In genomic region chr19:1360818-1361461, GRCh38 we compare ENCODE assay signal across 8 cellular contexts. TPM values are rescaled to one million over a fixed set of nuclear protein-coding genes. Genes with fewer than 3 reads are reported as not detected.
DNase-seq lines count a peak whose midpoint lies in the region; TF ChIP-seq lines count a peak whose summit lies in the region.

No MANE protein-coding gene starts in this region.

- H3K79me2 ChIP-seq in neural cell (replicated peaks; ENCODE audit: insufficient read depth, low read length), result peaks cover 7% of the 10 kb centered on the region

- peak overlapping the region; percentile 67 for H3K4me2 ChIP-seq in neural cell (ENCODE audit: low read length)

- 38% methylated on average over 23 of the region's 31 CpGs for WGBS in esophagus muscularis mucosa

- no peak for TF ChIP-seq RAD21 in neural cell (conservative IDR thresholded peaks at IDR 0.05)

- H3K9ac ChIP-seq in neural cell (ENCODE audit: low read length), result peak overlapping the region; percentile 49

- TF ChIP-seq EP300 in esophagus muscularis mucosa (IDR thresholded peaks at IDR 0.05) (no peak), neural cell (conservative IDR thresholded peaks at IDR 0.05; ENCODE audit: poor library complexity, severe bottlenecking) (no peak)

- peaks cover 9 to 79% (median 73%) of the 10 kb centered on the region in 4 donors for H3K36me3 ChIP-seq in esophagus muscularis mucosa
- no peaks in the 10 kb centered on the region for H3K36me3 ChIP-seq in neural cell (ENCODE audit: insufficient read depth, low read length)

- intact Hi-C loops in esophagus muscularis mucosa (cut with DNase I), result no loop called here

- H2AFZ ChIP-seq in neural cell (ENCODE audit: low read depth, low read length), result no peak overlapping the region

- TF ChIP-seq CTCF in esophagus muscularis mucosa (IDR thresholded peaks at IDR 0.05) (no peak), neural cell (IDR thresholded peaks at IDR 0.05; ENCODE audit: poor library complexity, severe bottlenecking) (no peak)

- no peak for TF ChIP-seq POLR2A in esophagus muscularis mucosa (IDR thresholded peaks at IDR 0.05; ENCODE audit: low read depth)

- H3K4me3 ChIP-seq in esophagus muscularis mucosa (peak overlapping the region; percentile 32 to 46 (median 36)), neural cell (ENCODE audit: low read length) (peak overlapping the region; percentile 62)

- no peaks in the 10 kb centered on the region for H3F3A ChIP-seq in neural cell (ENCODE audit: insufficient read depth, low read length, poor library complexity, severe bottlenecking)

- peak in 12 of 14 donors; percentile 32 to 87 (median 66) for DNase-seq in C1 segment of cervical spinal cord (lab: John Stamatoyannopoulos, UW)
- peak; percentile 27 to 77 for DNase-seq in NOMO-1 (lab: John Stamatoyannopoulos, UW; ENCODE audit: unreplicated experiment in 2 of 2)
- no peak for DNase-seq in esophagus muscularis mucosa (ENCODE audit: extremely low spot score)
- DNase-seq in retina, result no peak
- no peak for DNase-seq in NCI-H446 treated with DMSO at 0.1 percent for 48 hours (lab: John Stamatoyannopoulos, UW)
- DNase-seq in NCI-H2171 (lab: John Stamatoyannopoulos, UW), result no peak
- DNase-seq in ACHN, result no peak

- H3K27me3 ChIP-seq in esophagus muscularis mucosa (no peaks in the 10 kb centered on the region), neural cell (ENCODE audit: insufficient read depth, low read depth, low read length) (no peaks in the 10 kb centered on the region)

- H3K9me3 ChIP-seq in esophagus muscularis mucosa (no peaks in the 10 kb centered on the region), neural cell (ENCODE audit: low read length) (no peaks in the 10 kb centered on the region)

- H3K4me1 ChIP-seq in esophagus muscularis mucosa, result peaks cover 28 to 40% (median 35%) of the 10 kb centered on the region in 4 donors

- peak overlapping the region; percentile 60 to 79 (median 73) for H3K27ac ChIP-seq in esophagus muscularis mucosa (replicated peaks in 1 of 4)
- no peak overlapping the region for H3K27ac ChIP-seq in neural cell (ENCODE audit: low read length)

- H3K9me2 ChIP-seq in neural cell (ENCODE audit: insufficient read depth, low read length), result no peaks in the 10 kb centered on the region

- H4K20me1 ChIP-seq in neural cell (ENCODE audit: insufficient read depth), result no peaks in the 10 kb centered on the region

- in situ Hi-C loops in ACHN (cut with HindIII; ENCODE audit: low pct_ligation_motif_present, low pct_unique_long_range_greater_than_20kb, low sequenced_read_pairs), result no loop called here

TF ChIP-seq in neural cell, 6 proteins besides CTCF, POLR2A, EP300 and RAD21:
- no peak for TF ChIP-seq EZH2 (IDR thresholded peaks at IDR 0.05; ENCODE audit: borderline replicate concordance, insufficient read depth, low read length, poor library complexity, severe bottlenecking)
- no peak for TF ChIP-seq POLR2AphosphoS5 (IDR thresholded peaks at IDR 0.05)
- TF ChIP-seq TAF1 (IDR thresholded peaks at IDR 0.05; ENCODE audit: low read depth), result no peak
- no peak for TF ChIP-seq REST (IDR thresholded peaks at IDR 0.05; ENCODE audit: borderline replicate concordance)
- no peak for TF ChIP-seq SMC3 (conservative IDR thresholded peaks at IDR 0.05; ENCODE audit: poor library complexity)
- no peak for TF ChIP-seq MXI1 (conservative IDR thresholded peaks at IDR 0.05; ENCODE audit: poor library complexity, severe bottlenecking)

RNA-seq across cellular contexts. Expression of gene NDUFS7, which starts 22.8 kb away (rescaled TPM):
- 100 to 1,000 TPM in 1 of 4 donors, 10 to 100 TPM in 3; 85.6 to 110 (median 89.4) TPM for total RNA-seq in esophagus muscularis mucosa
- polyA plus RNA-seq in neural cell, result 192 and 196 TPM in 2 replicates
- 53.8 and 57.0 TPM in 2 replicates for polyA minus RNA-seq in neural cell

RNA-seq across cellular contexts. Expression of gene GAMT, which starts 40.4 kb away (rescaled TPM):
- total RNA-seq in esophagus muscularis mucosa, result 10 to 100 TPM in 3 of 4 donors, 1 to 10 TPM in 1; 5.8 to 13.4 (median 11.9) TPM
- 32.5 and 54.1 TPM in 2 replicates for polyA plus RNA-seq in neural cell
- 21.3 and 21.7 TPM in 2 replicates for polyA minus RNA-seq in neural cell

RNA-seq across cellular contexts. Expression of gene DAZAP1, which starts 46.4 kb away (rescaled TPM):
- total RNA-seq in esophagus muscularis mucosa, result 10 to 100 TPM; 44.9 to 79.4 (median 52.9) TPM
- polyA plus RNA-seq in neural cell, result 60.5 and 95.2 TPM in 2 replicates
- 34.6 and 39.8 TPM in 2 replicates for polyA minus RNA-seq in neural cell

Comparison
In these comparisons a context has a peak if more than half of its experiments do, and no peak if none do; other contexts are left out.
1. DNase-seq: peak in C1 segment of cervical spinal cord (12 of 14) and NOMO-1 (2 of 2); none in esophagus muscularis mucosa (single experiment), retina (single experiment), NCI-H446 treated with DMSO at 0.1 percent for 48 hours (single experiment), NCI-H2171 (single experiment) and ACHN (single experiment).